In the genomic region with DNA sequence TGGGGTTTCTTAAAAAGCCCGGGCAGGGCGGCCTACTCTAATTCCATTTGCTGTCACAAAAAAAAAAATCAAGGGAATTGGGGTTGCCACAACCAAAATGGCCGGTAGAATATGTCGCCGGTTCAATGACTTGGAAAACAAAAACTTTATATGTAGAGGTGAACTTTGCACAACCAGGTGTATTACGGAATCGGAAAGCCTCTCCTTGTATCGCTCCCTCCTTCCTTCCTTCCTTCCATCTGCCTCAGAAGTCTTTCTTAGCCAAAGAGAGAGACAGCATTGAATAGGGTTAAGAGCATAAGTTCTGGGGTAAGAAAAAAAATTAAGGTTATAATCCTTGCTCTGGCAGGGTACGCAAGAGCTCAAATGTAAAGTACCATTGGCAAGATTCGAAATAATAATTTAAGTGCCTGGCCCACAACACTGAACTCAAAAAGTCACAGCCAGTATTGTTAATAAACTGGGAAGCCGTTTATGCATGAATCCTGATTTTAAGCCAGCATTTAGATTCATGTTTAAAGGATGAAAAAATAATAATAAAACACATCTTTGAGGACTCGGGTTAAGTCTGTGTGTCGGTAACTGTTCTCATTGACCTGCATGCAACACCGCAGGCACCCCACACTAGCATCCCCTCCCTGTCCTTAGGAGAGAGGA, we compare ENCODE assay signal across 8 cellular contexts. TPM values are rescaled to one million over a fixed set of nuclear protein-coding genes. Genes with fewer than 3 reads are reported as not detected.
A peak's percentile ranks its signal among the peaks of the same experiment; 100 is the strongest.
DNase-seq lines count a peak whose midpoint lies in the region; TF ChIP-seq lines count a peak whose summit lies in the region.

No MANE protein-coding gene starts in this region.

- H3K36me3 Mint-ChIP-seq in HFFc6 (ENCODE audit: low read depth), result peaks cover 19% of the 10 kb centered on the region

- peak overlapping the region; percentile 69 to 95 (median 95) for H3K9ac ChIP-seq in skeletal muscle tissue (ENCODE audit: low read depth in 1 of 3, low read length in 3 of 3)

- H3K4me1 ChIP-seq in skeletal muscle tissue (ENCODE audit: control insufficient read depth in 3 of 3, insufficient read depth in 3 of 3, low read length in 3 of 3), result peaks cover 18 to 34% (median 30%) of the 10 kb centered on the region in 3 donors

- H3K9me3 ChIP-seq in skeletal muscle tissue (ENCODE audit: control insufficient read depth in 3 of 3, low read length in 3 of 3), result no peaks in the 10 kb centered on the region

- peak; percentile 68 for DNase-seq in SIG-M5 treated with dmso at 0.1 percent for 504 hours (lab: John Stamatoyannopoulos, UW; ENCODE audit: unreplicated experiment)
- DNase-seq in SIG-M5 (lab: John Stamatoyannopoulos, UW), result no peak
- DNase-seq in HFFc6, result no peak
- DNase-seq in RWPE1 (ENCODE audit: low spot score), result no peak
- no peak for DNase-seq in foreskin fibroblast
- DNase-seq in NAMALWA (ENCODE audit: low spot score), result no peak
- no peak for DNase-seq in stimulated activated CD4-positive, alpha-beta T cell treated with anti-CD3 and anti-CD28 coated beads, Interleukin-12 subunit alpha, Interleukin-12 subunit beta, amount 100 ng/mL, for 4 hours

- peak overlapping the region; percentile 96 for H3K4me3 Mint-ChIP-seq in HFFc6

- H3K36me3 ChIP-seq in skeletal muscle tissue (ENCODE audit: control insufficient read depth in 3 of 3, insufficient read depth in 3 of 3, low read length in 3 of 3), result no peaks in the 10 kb centered on the region

- CTCF ChIA-PET in RWPE1 (lab: Yijun Ruan, JAX), result no interaction called here

- H3K4me3 ChIP-seq in foreskin fibroblast (ENCODE audit: low read depth in 1 of 2, low read length in 2 of 2), result peak overlapping the region; percentile 88 to 90
- peak overlapping the region; percentile 74 to 98 (median 97) for H3K4me3 ChIP-seq in skeletal muscle tissue (ENCODE audit: low read length in 3 of 3)

- H3K27ac ChIP-seq in RWPE1 (peak overlapping the region; percentile 88), skeletal muscle tissue (ENCODE audit: low read depth, low read length) (peak overlapping the region; percentile 93)

- H3K4me1 Mint-ChIP-seq in HFFc6 (ENCODE audit: low read depth), result peaks cover 56% of the 10 kb centered on the region

- H3K27ac Mint-ChIP-seq in HFFc6, result peak overlapping the region; percentile 91

- POLR2A ChIA-PET in RWPE1 (lab: Yijun Ruan, JAX; ENCODE audit: low non-redundant PET), result interaction anchor here (0.6 to 1.0 kb wide), 2 partner anchors 114 to 123 kb away, joined by 3 read pairs; no protein-coding TSS in a partner anchor

- H3K9me3 Mint-ChIP-seq in HFFc6, result no peaks in the 10 kb centered on the region

- no peaks in the 10 kb centered on the region for H3K27me3 ChIP-seq in skeletal muscle tissue (ENCODE audit: control insufficient read depth in 3 of 3, insufficient read depth in 3 of 3, low read length in 3 of 3)

- no peaks in the 10 kb centered on the region; the same call in 1 of the 2 replicates for H3K27me3 Mint-ChIP-seq in HFFc6 (ENCODE audit: insufficient read depth)

- TF ChIP-seq CTCF in HFFc6 (IDR thresholded peaks at IDR 0.05) (no peak), RWPE1 (conservative IDR thresholded peaks at IDR 0.05; ENCODE audit: low read depth) (no peak), foreskin fibroblast (IDR thresholded peaks at IDR 0.05; ENCODE audit: low read depth, low read length) (no peak)

RNA-seq across cellular contexts. Expression of a gene that starts 0.5 kb away (rescaled TPM):
- total RNA-seq in HFFc6 (2021; fragmentation: NEBNext Ultra II Directional; extraction: Animal tissue kit (Norgen Biotek cat#: 25700)), result 100 to 1,000 TPM; 149 to 167 (median 161) TPM
- total RNA-seq in skeletal muscle tissue, result 97.1 TPM

RNA-seq across cellular contexts. Expression of a gene that starts 59.2 kb away (rescaled TPM):
- 10 to 100 TPM; 27.2 to 44.4 (median 42.9) TPM for total RNA-seq in HFFc6 (2021; fragmentation: NEBNext Ultra II Directional; extraction: Animal tissue kit (Norgen Biotek cat#: 25700))
- total RNA-seq in skeletal muscle tissue, result 17.7 TPM
